In genomic region chr18:73520229-73520628, GRCh38 we compare ENCODE assay signal across 18 cellular contexts.
A peak's percentile ranks its signal among the peaks of the same experiment; 100 is the strongest.
DNase-seq lines count a peak whose midpoint lies in the region; ATAC-seq and TF ChIP-seq lines count a peak whose summit lies in the region.
"Had no signal": no experiment of that assay in that cellular context is flagged by ENCODE, and none has a peak within 500 bp of the region (broad histone marks: within the 10 kb centered on the region; RNA-seq: fewer than 3 reads in every experiment).

No MANE protein-coding gene starts in this region.

- H4K20me1 ChIP-seq in Karpas-422 (ENCODE audit: insufficient read depth, low read depth, low read length), result no peaks in the 10 kb centered on the region
- H4K20me1 ChIP-seq in PC-9 (ENCODE audit: insufficient read depth), result no peaks in the 10 kb centered on the region
- H4K20me1 ChIP-seq in mammary epithelial cell (ENCODE audit: insufficient read depth, low read length), result no peaks in the 10 kb centered on the region

- CTCF ChIA-PET in AG04449 (lab: Yijun Ruan, JAX), result interaction anchor here (1.4 kb wide), 2 partner anchors 8 to 328 kb away, joined by 3 to 4 read pairs; no protein-coding TSS in a partner anchor
- CTCF ChIA-PET in PC-9 (lab: Charles Lee), result no interaction called here
- CTCF ChIA-PET in mammary epithelial cell (lab: Charles Lee; ENCODE audit: low non-redundant PET), result no interaction called here

- whole genome bisulfite sequencing in mammary epithelial cell (ENCODE audit: low coverage, missing lambda C conversion rate), result 88% methylated on average over 5 of the region's 5 CpGs

- dilution Hi-C loops in mammary epithelial cell (cut with HindIII; ENCODE audit: low sequenced_read_pairs), result no loop called here

- no peaks in the 10 kb centered on the region for H3K27me3 ChIP-seq in Karpas-422 (ENCODE audit: low read length)
- H3K27me3 ChIP-seq in PC-9 (ENCODE audit: insufficient read depth, low read depth), result no peaks in the 10 kb centered on the region
- no peaks in the 10 kb centered on the region for H3K27me3 ChIP-seq in mammary epithelial cell (ENCODE audit: insufficient read depth, low read length)
- H3K27me3 ChIP-seq: suprapubic skin had no signal

- H3K79me2 ChIP-seq in Karpas-422 (ENCODE audit: low read length) (no peaks in the 10 kb centered on the region), PC-9 (ENCODE audit: low read depth) (no peaks in the 10 kb centered on the region), mammary epithelial cell (ENCODE audit: insufficient read depth, low read length) (no peaks in the 10 kb centered on the region)

- POLR2A ChIA-PET in AG04449 (lab: Yijun Ruan, JAX), result no interaction called here
- POLR2A ChIA-PET in PC-9 (lab: Charles Lee; ENCODE audit: unreplicated experiment), result no interaction called here

- no peaks in the 10 kb centered on the region for H3K4me1 Mint-ChIP-seq in chondrocyte (ENCODE audit: low read depth)

- H3K9me3 ChIP-seq in Karpas-422 (ENCODE audit: low read length), result peaks cover 30% of the 10 kb centered on the region
- H3K9me3 ChIP-seq in PC-9 (ENCODE audit: insufficient read depth, low read depth), result no peaks in the 10 kb centered on the region
- H3K9me3 ChIP-seq in mammary epithelial cell (replicated peaks; ENCODE audit: insufficient read depth, low read length), result no peaks in the 10 kb centered on the region
- H3K9me3 ChIP-seq: mucosa of descending colon, prostate gland, suprapubic skin had no signal

- intact Hi-C loops in PC-9 (cut with micrococcal nuclease; ENCODE audit: unreplicated experiment), result no loop called here
- intact Hi-C loops in mammary epithelial cell (cut with micrococcal nuclease), result no loop called here

- in situ Hi-C loops in mammary epithelial cell (cut with MboI; ENCODE audit: low sequenced_read_pairs in 2 of 2), result no loop called here

- H3K4me3 ChIP-seq in AG04449 (ENCODE audit: low read depth, low read length) (no peak overlapping the region), Karpas-422 (ENCODE audit: low read length) (no peak overlapping the region), PC-9 (no peak overlapping the region), mammary epithelial cell (replicated peaks in 1 of 3; ENCODE audit: insufficient read depth in 1 of 3, low read depth in 2 of 3, low read length in 3 of 3) (no peak overlapping the region)
- H3K4me3 ChIP-seq: mucosa of descending colon, prostate gland, suprapubic skin had no signal

- H2AFZ ChIP-seq in Karpas-422 (ENCODE audit: low read length), result no peak overlapping the region
- H2AFZ ChIP-seq in PC-9, result no peak overlapping the region
- no peak overlapping the region for H2AFZ ChIP-seq in mammary epithelial cell (ENCODE audit: low read depth, low read length)

- H3K4me3 Mint-ChIP-seq in chondrocyte (ENCODE audit: unreplicated experiment), result no peak overlapping the region
- H3K4me3 Mint-ChIP-seq: activated CD4-positive, alpha-beta memory T cell treated with anti-CD3 and anti-CD28 coated beads for 36 hours had no signal

- H3K4me2 ChIP-seq in Karpas-422 (ENCODE audit: low read depth, low read length, poor library complexity, severe bottlenecking) (no peak overlapping the region), PC-9 (no peak overlapping the region), mammary epithelial cell (ENCODE audit: insufficient read depth, low read depth, low read length) (no peak overlapping the region)

- H3K36me3 Mint-ChIP-seq in chondrocyte (ENCODE audit: low read depth), result no peaks in the 10 kb centered on the region
- H3K36me3 Mint-ChIP-seq: activated CD4-positive, alpha-beta memory T cell treated with anti-CD3 and anti-CD28 coated beads for 36 hours had no signal

- H3K36me3 ChIP-seq in Karpas-422 (ENCODE audit: insufficient read depth, low read length), result no peaks in the 10 kb centered on the region
- H3K36me3 ChIP-seq in PC-9 (ENCODE audit: low read depth), result no peaks in the 10 kb centered on the region
- H3K36me3 ChIP-seq in mammary epithelial cell (ENCODE audit: insufficient read depth, low read length), result no peaks in the 10 kb centered on the region
- H3K36me3 ChIP-seq: prostate gland, suprapubic skin had no signal

- peaks cover 12% of the 10 kb centered on the region for H3K27me3 Mint-ChIP-seq in chondrocyte (ENCODE audit: low read depth)
- H3K27me3 Mint-ChIP-seq: activated CD4-positive, alpha-beta memory T cell treated with anti-CD3 and anti-CD28 coated beads for 36 hours had no signal

- H3K27ac ChIP-seq in Karpas-422 (ENCODE audit: low read length) (no peak overlapping the region), PC-9 (no peak overlapping the region), mammary epithelial cell (ENCODE audit: insufficient read depth, low read depth, low read length) (no peak overlapping the region)
- H3K27ac ChIP-seq: prostate gland, suprapubic skin had no signal

- H3F3A ChIP-seq in PC-9 (ENCODE audit: insufficient read depth, low read depth), result no peaks in the 10 kb centered on the region

- H3K9ac ChIP-seq in Karpas-422 (ENCODE audit: low read length) (no peak overlapping the region), mammary epithelial cell (ENCODE audit: insufficient read depth, low read length) (no peak overlapping the region)

- H3K4me1 ChIP-seq in Karpas-422 (ENCODE audit: low read length) (no peaks in the 10 kb centered on the region), PC-9 (replicated peaks; ENCODE audit: insufficient read depth) (no peaks in the 10 kb centered on the region), mammary epithelial cell (ENCODE audit: insufficient read depth, low read length) (peaks cover 4% of the 10 kb centered on the region)
- H3K4me1 ChIP-seq: prostate gland, suprapubic skin had no signal

- no peak overlapping the region for H3K27ac Mint-ChIP-seq in chondrocyte (ENCODE audit: unreplicated experiment)
- H3K27ac Mint-ChIP-seq: activated CD4-positive, alpha-beta memory T cell treated with anti-CD3 and anti-CD28 coated beads for 36 hours; activated T-helper 2 cell treated with anti-CD3 and anti-CD28 coated beads, Interferon-gamma antibody, Interleukin-2, Interleukin-4, amounts not matched to agents 10 μg/mL and 5 μg/mL and 100 μg/mL, durations not matched to agents 14 hours and 24 hours and 36 hours had no signal

- peak; percentile 59 for ATAC-seq in left lobe of liver
- ATAC-seq in GM18870 (IDR thresholded peaks at IDR 0.05; ENCODE audit: unreplicated experiment), result no peak
- ATAC-seq: mucosa of descending colon had no signal

- peak; percentile 14 for TF ChIP-seq CTCF in AG04449 (IDR thresholded peaks at IDR 0.05; ENCODE audit: insufficient read depth, low read length, missing control alignments)
- TF ChIP-seq CTCF in chondrocyte (IDR thresholded peaks at IDR 0.05), result peak; percentile 54
- no peak for TF ChIP-seq CTCF in PC-9 (conservative IDR thresholded peaks at IDR 0.05)
- TF ChIP-seq CTCF in mammary epithelial cell (conservative IDR thresholded peaks at IDR 0.05 in 1 of 2, IDR thresholded peaks at IDR 0.05 in 1 of 2; ENCODE audit: extremely low read depth in 1 of 2, insufficient read depth in 1 of 2, low read depth in 1 of 2, low read length in 2 of 2), result no peak

- no peaks in the 10 kb centered on the region for H3K9me2 ChIP-seq in Karpas-422 (replicated peaks; ENCODE audit: insufficient read depth, low read length)
- no peaks in the 10 kb centered on the region for H3K9me2 ChIP-seq in PC-9 (ENCODE audit: insufficient read depth)

- peaks cover 4% of the 10 kb centered on the region for H3K9me3 Mint-ChIP-seq in chondrocyte (ENCODE audit: low read depth)
- H3K9me3 Mint-ChIP-seq: activated T-helper 2 cell treated with anti-CD3 and anti-CD28 coated beads, Interferon-gamma antibody, Interleukin-2, Interleukin-4, amounts not matched to agents 10 μg/mL and 5 μg/mL and 100 μg/mL, durations not matched to agents 14 hours and 24 hours and 36 hours had no signal

- DNase-seq in AG04449 (ENCODE audit: low read depth, low spot score) (no peak), Karpas-422 (peak; percentile 60), chondrocyte (ENCODE audit: low spot score) (no peak), left lobe of liver (ENCODE audit: low spot score) (no peak), COLO829 (ENCODE audit: low spot score) (no peak), PC-9 (no peak), mammary epithelial cell (no peak)
- DNase-seq: activated CD4-positive, alpha-beta memory T cell treated with anti-CD3 and anti-CD28 coated beads for 36 hours; amygdala; mucosa of descending colon; NCI-H1048; NCI-H524; stimulated activated CD4-positive, alpha-beta T cell treated with anti-CD3 and anti-CD28 coated beads, Interleukin-15, amount 100 ng/mL, for 24 hours; T-helper 9 cell had no signal

- BruUV-seq in PC-9 (replicated peaks; lab: Mats Ljungman, UMichigan) (no TSS peak), mammary epithelial cell (replicated peaks; lab: Mats Ljungman, UMichigan) (no TSS peak)

Comparison
In these comparisons a context has a peak if more than half of its experiments do, and no peak if none do; other contexts are left out.
1. CTCF ChIP-seq: peak in AG04449 (single experiment) and chondrocyte (single experiment); none in PC-9 (single experiment) and mammary epithelial cell (0 of 2).